8 cellular contexts compared by ENCODE assay signal in genomic region chr20:37651932-37652331, GRCh38. TPM values are rescaled to one million over a fixed set of nuclear protein-coding genes. Genes with fewer than 3 reads are reported as not detected.
DNase-seq lines count a peak whose midpoint lies in the region; TF ChIP-seq lines count a peak whose summit lies in the region.

No MANE protein-coding gene starts in this region.

- WGBS in transverse colon (ENCODE audit: low coverage in 1 of 2), 2 donors, result 34% methylated on average over 5 of the region's 5 CpGs; no CpG with 5 or more reads in 1 of the 2 donors

- intact Hi-C loops in transverse colon (cut with DNase I; ENCODE audit: low total_unique reads), result no loop called here

- DNase-seq in activated T-cell treated with anti-CD3 and anti-CD28 coated beads for 24 hours (ENCODE audit: low read depth) (peak; percentile 20), activated T-cell treated with anti-CD3 and anti-CD28 coated beads for 4 hours (no peak), NCI-H524 (lab: John Stamatoyannopoulos, UW) (peak; percentile 66 to 86), astrocyte of the cerebellum (ENCODE audit: low read depth) (no peak), left kidney (ENCODE audit: low read depth, low spot score) (peak; percentile 54), transverse colon (peak; percentile 31), NCI-H2107 treated with DMSO at 0.1 percent for 48 hours (lab: John Stamatoyannopoulos, UW; ENCODE audit: unreplicated experiment) (no peak)
- no peak for DNase-seq in central memory CD4-positive, alpha-beta T cell

- H3K9me3 ChIP-seq in transverse colon, result no peaks in the 10 kb centered on the region

- H3K27me3 ChIP-seq in transverse colon, result peaks cover 9% of the 10 kb centered on the region

- no peaks in the 10 kb centered on the region for H3K4me1 ChIP-seq in transverse colon

- no peak for TF ChIP-seq POLR2A in transverse colon (IDR thresholded peaks at IDR 0.05)

- H3K4me3 ChIP-seq in astrocyte of the cerebellum (ENCODE audit: low read depth, low read length) (no peak overlapping the region), transverse colon (no peak overlapping the region)

- H3K27ac ChIP-seq in transverse colon, result no peak overlapping the region

- in situ Hi-C loops in astrocyte of the cerebellum (cut with HindIII; ENCODE audit: low sequenced_read_pairs) (no loop called here), transverse colon (cut with MboI; ENCODE audit: low pct_ligation_motif_present in 1 of 4, low pct_unique_long_range_greater_than_20kb in 1 of 4, low sequenced_read_pairs in 3 of 4) (no loop called here)

- TF ChIP-seq CTCF in astrocyte of the cerebellum (IDR thresholded peaks at IDR 0.05; ENCODE audit: low read depth, low read length, missing control alignments) (peak; percentile 39), transverse colon (IDR thresholded peaks at IDR 0.05) (peak in 4 of 5 experiments; percentile 26 to 37 (median 28))

- no peak for TF ChIP-seq EP300 in transverse colon (IDR thresholded peaks at IDR 0.05; ENCODE audit: low read depth)

- H3K36me3 ChIP-seq in transverse colon, result no peaks in the 10 kb centered on the region

RNA-seq across cellular contexts. Expression of gene CTNNBL1, which starts 41.9 kb away (rescaled TPM):
- total RNA-seq in transverse colon, result 10 to 100 TPM; 18.7 to 49.0 (median 22.4) TPM

Comparison
In these comparisons a context has a peak if more than half of its experiments do, and no peak if none do; other contexts are left out.
1. DNase-seq: peak in activated T-cell treated with anti-CD3 and anti-CD28 coated beads for 24 hours (single experiment), NCI-H524 (2 of 2), left kidney (single experiment) and transverse colon (single experiment); none in activated T-cell treated with anti-CD3 and anti-CD28 coated beads for 4 hours (single experiment), astrocyte of the cerebellum (single experiment), central memory CD4-positive, alpha-beta T cell (single experiment) and NCI-H2107 treated with DMSO at 0.1 percent for 48 hours (single experiment).